In genomic region chr17:65629234-65629690, GRCh38 we compare ENCODE assay signal across 3 cellular contexts.
TF ChIP-seq lines count a peak whose summit lies in the region.

No MANE protein-coding gene starts in this region.

TF ChIP-seq in A549, 52 proteins besides CTCF, POLR2A, EP300 and RAD21 (continued from another document):
- TF ChIP-seq ZSCAN20 (CRISPR knock-in tag; IDR thresholded peaks at IDR 0.05), result no peak
- TF ChIP-seq NR3C1 (IDR thresholded peaks at IDR 0.05), result no peak
- TF ChIP-seq CBX2 (IDR thresholded peaks at IDR 0.05; ENCODE audit: borderline replicate concordance, low read depth), result no peak
- no peak for TF ChIP-seq ZNF302 (CRISPR knock-in tag; IDR thresholded peaks at IDR 0.05)
TF ChIP-seq in A549: peak in this region for 0.

TF ChIP-seq in GM23338, 12 proteins besides CTCF, POLR2A, EP300 and RAD21:
- TF ChIP-seq, protein P1, sequence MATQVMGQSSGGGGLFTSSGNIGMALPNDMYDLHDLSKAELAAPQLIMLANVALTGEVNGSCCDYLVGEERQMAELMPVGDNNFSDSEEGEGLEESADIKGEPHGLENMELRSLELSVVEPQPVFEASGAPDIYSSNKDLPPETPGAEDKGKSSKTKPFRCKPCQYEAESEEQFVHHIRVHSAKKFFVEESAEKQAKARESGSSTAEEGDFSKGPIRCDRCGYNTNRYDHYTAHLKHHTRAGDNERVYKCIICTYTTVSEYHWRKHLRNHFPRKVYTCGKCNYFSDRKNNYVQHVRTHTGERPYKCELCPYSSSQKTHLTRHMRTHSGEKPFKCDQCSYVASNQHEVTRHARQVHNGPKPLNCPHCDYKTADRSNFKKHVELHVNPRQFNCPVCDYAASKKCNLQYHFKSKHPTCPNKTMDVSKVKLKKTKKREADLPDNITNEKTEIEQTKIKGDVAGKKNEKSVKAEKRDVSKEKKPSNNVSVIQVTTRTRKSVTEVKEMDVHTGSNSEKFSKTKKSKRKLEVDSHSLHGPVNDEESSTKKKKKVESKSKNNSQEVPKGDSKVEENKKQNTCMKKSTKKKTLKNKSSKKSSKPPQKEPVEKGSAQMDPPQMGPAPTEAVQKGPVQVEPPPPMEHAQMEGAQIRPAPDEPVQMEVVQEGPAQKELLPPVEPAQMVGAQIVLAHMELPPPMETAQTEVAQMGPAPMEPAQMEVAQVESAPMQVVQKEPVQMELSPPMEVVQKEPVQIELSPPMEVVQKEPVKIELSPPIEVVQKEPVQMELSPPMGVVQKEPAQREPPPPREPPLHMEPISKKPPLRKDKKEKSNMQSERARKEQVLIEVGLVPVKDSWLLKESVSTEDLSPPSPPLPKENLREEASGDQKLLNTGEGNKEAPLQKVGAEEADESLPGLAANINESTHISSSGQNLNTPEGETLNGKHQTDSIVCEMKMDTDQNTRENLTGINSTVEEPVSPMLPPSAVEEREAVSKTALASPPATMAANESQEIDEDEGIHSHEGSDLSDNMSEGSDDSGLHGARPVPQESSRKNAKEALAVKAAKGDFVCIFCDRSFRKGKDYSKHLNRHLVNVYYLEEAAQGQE (IDR thresholded peaks at IDR 0.05; ENCODE audit: unreplicated experiment), result no peak
- TF ChIP-seq POLR2AphosphoS5 (IDR thresholded peaks at IDR 0.05; ENCODE audit: low read depth), result no peak
- TF ChIP-seq, protein P2, sequence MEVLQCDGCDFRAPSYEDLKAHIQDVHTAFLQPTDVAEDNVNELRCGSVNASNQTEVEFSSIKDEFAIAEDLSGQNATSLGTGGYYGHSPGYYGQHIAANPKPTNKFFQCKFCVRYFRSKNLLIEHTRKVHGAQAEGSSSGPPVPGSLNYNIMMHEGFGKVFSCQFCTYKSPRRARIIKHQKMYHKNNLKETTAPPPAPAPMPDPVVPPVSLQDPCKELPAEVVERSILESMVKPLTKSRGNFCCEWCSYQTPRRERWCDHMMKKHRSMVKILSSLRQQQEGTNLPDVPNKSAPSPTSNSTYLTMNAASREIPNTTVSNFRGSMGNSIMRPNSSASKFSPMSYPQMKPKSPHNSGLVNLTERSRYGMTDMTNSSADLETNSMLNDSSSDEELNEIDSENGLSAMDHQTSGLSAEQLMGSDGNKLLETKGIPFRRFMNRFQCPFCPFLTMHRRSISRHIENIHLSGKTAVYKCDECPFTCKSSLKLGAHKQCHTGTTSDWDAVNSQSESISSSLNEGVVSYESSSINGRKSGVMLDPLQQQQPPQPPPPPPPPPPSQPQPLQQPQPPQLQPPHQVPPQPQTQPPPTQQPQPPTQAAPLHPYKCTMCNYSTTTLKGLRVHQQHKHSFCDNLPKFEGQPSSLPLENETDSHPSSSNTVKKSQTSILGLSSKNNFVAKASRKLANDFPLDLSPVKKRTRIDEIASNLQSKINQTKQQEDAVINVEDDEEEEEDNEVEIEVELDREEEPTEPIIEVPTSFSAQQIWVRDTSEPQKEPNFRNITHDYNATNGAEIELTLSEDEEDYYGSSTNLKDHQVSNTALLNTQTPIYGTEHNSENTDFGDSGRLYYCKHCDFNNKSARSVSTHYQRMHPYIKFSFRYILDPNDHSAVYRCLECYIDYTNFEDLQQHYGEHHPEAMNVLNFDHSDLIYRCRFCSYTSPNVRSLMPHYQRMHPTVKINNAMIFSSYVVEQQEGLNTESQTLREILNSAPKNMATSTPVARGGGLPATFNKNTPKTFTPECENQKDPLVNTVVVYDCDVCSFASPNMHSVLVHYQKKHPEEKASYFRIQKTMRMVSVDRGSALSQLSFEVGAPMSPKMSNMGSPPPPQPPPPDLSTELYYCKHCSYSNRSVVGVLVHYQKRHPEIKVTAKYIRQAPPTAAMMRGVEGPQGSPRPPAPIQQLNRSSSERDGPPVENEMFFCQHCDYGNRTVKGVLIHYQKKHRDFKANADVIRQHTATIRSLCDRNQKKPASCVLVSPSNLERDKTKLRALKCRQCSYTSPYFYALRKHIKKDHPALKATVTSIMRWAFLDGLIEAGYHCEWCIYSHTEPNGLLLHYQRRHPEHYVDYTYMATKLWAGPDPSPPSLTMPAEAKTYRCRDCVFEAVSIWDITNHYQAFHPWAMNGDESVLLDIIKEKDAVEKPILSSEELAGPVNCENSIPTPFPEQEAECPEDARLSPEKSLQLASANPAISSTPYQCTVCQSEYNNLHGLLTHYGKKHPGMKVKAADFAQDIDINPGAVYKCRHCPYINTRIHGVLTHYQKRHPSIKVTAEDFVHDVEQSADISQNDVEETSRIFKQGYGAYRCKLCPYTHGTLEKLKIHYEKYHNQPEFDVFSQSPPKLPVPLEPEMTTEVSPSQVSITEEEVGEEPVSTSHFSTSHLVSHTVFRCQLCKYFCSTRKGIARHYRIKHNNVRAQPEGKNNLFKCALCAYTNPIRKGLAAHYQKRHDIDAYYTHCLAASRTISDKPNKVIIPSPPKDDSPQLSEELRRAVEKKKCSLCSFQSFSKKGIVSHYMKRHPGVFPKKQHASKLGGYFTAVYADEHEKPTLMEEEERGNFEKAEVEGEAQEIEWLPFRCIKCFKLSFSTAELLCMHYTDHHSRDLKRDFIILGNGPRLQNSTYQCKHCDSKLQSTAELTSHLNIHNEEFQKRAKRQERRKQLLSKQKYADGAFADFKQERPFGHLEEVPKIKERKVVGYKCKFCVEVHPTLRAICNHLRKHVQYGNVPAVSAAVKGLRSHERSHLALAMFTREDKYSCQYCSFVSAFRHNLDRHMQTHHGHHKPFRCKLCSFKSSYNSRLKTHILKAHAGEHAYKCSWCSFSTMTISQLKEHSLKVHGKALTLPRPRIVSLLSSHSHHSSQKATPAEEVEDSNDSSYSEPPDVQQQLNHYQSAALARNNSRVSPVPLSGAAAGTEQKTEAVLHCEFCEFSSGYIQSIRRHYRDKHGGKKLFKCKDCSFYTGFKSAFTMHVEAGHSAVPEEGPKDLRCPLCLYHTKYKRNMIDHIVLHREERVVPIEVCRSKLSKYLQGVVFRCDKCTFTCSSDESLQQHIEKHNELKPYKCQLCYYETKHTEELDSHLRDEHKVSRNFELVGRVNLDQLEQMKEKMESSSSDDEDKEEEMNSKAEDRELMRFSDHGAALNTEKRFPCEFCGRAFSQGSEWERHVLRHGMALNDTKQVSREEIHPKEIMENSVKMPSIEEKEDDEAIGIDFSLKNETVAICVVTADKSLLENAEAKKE (CRISPR knock-in tag; IDR thresholded peaks at IDR 0.05), result no peak
- TF ChIP-seq JUNB (IDR thresholded peaks at IDR 0.05; ENCODE audit: unreplicated experiment), result no peak
- no peak for TF ChIP-seq EZH2 (IDR thresholded peaks at IDR 0.05; ENCODE audit: low read depth, unreplicated experiment)

TF ChIP-seq in H1, 55 proteins besides CTCF, POLR2A, EP300 and RAD21 (continued from another document):
- TF ChIP-seq RFX5 (IDR thresholded peaks at IDR 0.05; ENCODE audit: borderline replicate concordance, low read depth, low read length), result no peak
- TF ChIP-seq SP4 (IDR thresholded peaks at IDR 0.05; ENCODE audit: low read length), result no peak
